ENCODE assay signal across 8 cellular contexts in genomic region chr19:54415208-54415900, GRCh38. TPM values are rescaled to one million over a fixed set of nuclear protein-coding genes. Genes with fewer than 3 reads are reported as not detected.
DNase-seq lines count a peak whose midpoint lies in the region; ATAC-seq and TF ChIP-seq lines count a peak whose summit lies in the region.

TSS of gene TTYH1 (plus strand) at chr19:54415464. CDS start at chr19:54415553, 89 bp downstream.

- TF ChIP-seq POLR2A in esophagus squamous epithelium (IDR thresholded peaks at IDR 0.05) (no peak), GM18505 (IDR thresholded peaks at IDR 0.05; ENCODE audit: borderline replicate concordance, extremely low read depth, insufficient read depth, insufficient read length) (no peak)

- ATAC-seq in GM18505 (IDR thresholded peaks at IDR 0.05; ENCODE audit: unreplicated experiment), result no peak
- ATAC-seq in HG03196 (IDR thresholded peaks at IDR 0.05; ENCODE audit: unreplicated experiment), result no peak

- H3K27me3 ChIP-seq in esophagus squamous epithelium, result peaks cover 0 to 90% (median 10%) of the 10 kb centered on the region in 4 donors

- no peaks in the 10 kb centered on the region for H3K9me3 ChIP-seq in esophagus squamous epithelium

- H3K36me3 ChIP-seq in esophagus squamous epithelium, result no peaks in the 10 kb centered on the region

- H3K27ac ChIP-seq in esophagus squamous epithelium, result no peak within 1 kb of the TSS

- intact Hi-C loops in esophagus squamous epithelium (cut with DNase I), result no loop called here

- H3K4me3 ChIP-seq in esophagus squamous epithelium, result peak within 1 kb of the TSS in 3 of 4 donors; percentile 10 to 28 (median 24)
- no peak within 1 kb of the TSS for H3K4me3 ChIP-seq in retinal pigment epithelial cell (ENCODE audit: low read length)

- H3K4me1 ChIP-seq in esophagus squamous epithelium, result peaks cover 0 to 33% (median 0%) of the 10 kb centered on the region in 3 donors

- DNase-seq in ELF-1 (ENCODE audit: low read depth, low spot score), result peak; percentile 24
- peak; percentile 29 for DNase-seq in activated CD4-positive, alpha-beta T cell treated with anti-CD3 and anti-CD28 coated beads, Interleukin-2, amount 50 U/mL, for 1 hour
- no peak for DNase-seq in esophagus squamous epithelium (lab: John Stamatoyannopoulos, UW)
- DNase-seq in retinal pigment epithelial cell (ENCODE audit: low read depth), result no peak
- DNase-seq in NCI-H446 (lab: John Stamatoyannopoulos, UW), result no peak
- DNase-seq in amniotic stem cell (lab: John Stamatoyannopoulos, UW), result no peak

- 21% methylated on average over 13 of the region's 68 CpGs; no CpG with 5 or more reads in 1 of the 2 donors for whole genome bisulfite sequencing in esophagus squamous epithelium, 2 donors

- TF ChIP-seq CTCF in esophagus squamous epithelium (IDR thresholded peaks at IDR 0.05) (no peak), retinal pigment epithelial cell (conservative IDR thresholded peaks at IDR 0.05; ENCODE audit: low read depth, low read length) (peak; percentile 18)

RNA-seq across cellular contexts. Expression of gene TTYH1, which starts in this region (rescaled TPM):
- total RNA-seq in esophagus squamous epithelium, result 1 to 10 TPM in 2 of 4 donors, under 1 TPM in 1, not detected in 1; 0.44 to 4.4 (median 2.0) TPM

Comparison
In these comparisons a context has a peak if more than half of its experiments do, and no peak if none do; other contexts are left out.
1. DNase-seq: peak in ELF-1 (single experiment) and activated CD4-positive, alpha-beta T cell treated with anti-CD3 and anti-CD28 coated beads, Interleukin-2, amount 50 U/mL, for 1 hour (single experiment); none in esophagus squamous epithelium (single experiment), retinal pigment epithelial cell (single experiment), NCI-H446 (0 of 2) and amniotic stem cell (single experiment).